30 cellular contexts compared by ENCODE assay signal in genomic region chr1:203250936-203251335, GRCh38. TPM values are rescaled to one million over a fixed set of nuclear protein-coding genes. Genes with fewer than 3 reads are reported as not detected.
"Had no signal": no experiment of that assay in that cellular context is flagged by ENCODE, and none has a peak within 500 bp of the region (broad histone marks: within the 10 kb centered on the region; RNA-seq: fewer than 3 reads in every experiment).

No MANE protein-coding gene starts in this region.

- FAIRE-seq: TTC549 had no signal

- H3K4me1 ChIP-seq: adrenal gland, ascending aorta, esophagus muscularis mucosa, gastroesophageal sphincter, parathyroid adenoma, tibial artery had no signal

- H3K27ac ChIP-seq: adrenal gland, ascending aorta, brain microvascular endothelial cell, esophagus muscularis mucosa, gastroesophageal sphincter, parathyroid adenoma, tibial artery had no signal

- H3K36me3 ChIP-seq: adrenal gland, ascending aorta, brain microvascular endothelial cell, esophagus muscularis mucosa, gastroesophageal sphincter, tibial artery, WERI-Rb-1 had no signal

- H3K27me3 ChIP-seq: ascending aorta had no signal

- H3K4me3 ChIP-seq: adrenal gland, ascending aorta, esophagus muscularis mucosa, gastroesophageal sphincter, tibial artery had no signal

- H2AFZ ChIP-seq: parathyroid adenoma had no signal

- H3K9ac ChIP-seq: parathyroid adenoma had no signal

- H3K27ac Mint-ChIP-seq: activated CD4-positive, alpha-beta T cell treated with anti-CD3 and anti-CD28 coated beads, Interleukin-2, amount 10 ng/mL, durations not matched to agents 7 days and 5 days; activated CD8-positive, alpha-beta T cell treated with anti-CD3 and anti-CD28 coated beads, Interleukin-2, amount 10 ng/mL, durations not matched to agents 7 days and 5 days; activated naive CD4-positive, alpha-beta T cell treated with anti-CD3 and anti-CD28 coated beads, Interleukin-2, amount 50 U/mL, for 24 hours; activated T-helper 1 cell treated with anti-CD3 and anti-CD28 coated beads, Interleukin-12 subunit alpha, Interleukin-12 subunit beta, Interleukin-2, Interleukin-4 antibody, amounts not matched to agents 30 ng/mL and 10 ng/mL and 1 ng/mL, durations not matched to agents 14 hours and 24 hours and 36 hours; memory B cell; stimulated activated naive CD8-positive, alpha-beta T cell treated with anti-CD3 and anti-CD28 coated beads, Interleukin-15, Interleukin-2, amounts not matched to agents 100 ng/mL and 50 ng/mL, for 24 hours had no signal

- H3K4me3 Mint-ChIP-seq: activated CD4-positive, alpha-beta T cell treated with anti-CD3 and anti-CD28 coated beads, Interleukin-2, amount 10 ng/mL, durations not matched to agents 7 days and 5 days; activated CD8-positive, alpha-beta T cell treated with anti-CD3 and anti-CD28 coated beads, Interleukin-2, amount 10 ng/mL, durations not matched to agents 7 days and 5 days; activated naive CD4-positive, alpha-beta T cell treated with anti-CD3 and anti-CD28 coated beads, Interleukin-2, amount 50 U/mL, for 24 hours; activated T-helper 1 cell treated with anti-CD3 and anti-CD28 coated beads, Interleukin-12 subunit alpha, Interleukin-12 subunit beta, Interleukin-2, Interleukin-4 antibody, amounts not matched to agents 30 ng/mL and 10 ng/mL and 1 ng/mL, durations not matched to agents 14 hours and 24 hours and 36 hours; memory B cell; stimulated activated naive CD8-positive, alpha-beta T cell treated with anti-CD3 and anti-CD28 coated beads, Interleukin-15, Interleukin-2, amounts not matched to agents 100 ng/mL and 50 ng/mL, for 24 hours had no signal

- H3K79me2 ChIP-seq: parathyroid adenoma had no signal

- H3K9me3 ChIP-seq: adrenal gland, esophagus muscularis mucosa had no signal

- H3K4me1 Mint-ChIP-seq: activated CD4-positive, alpha-beta T cell treated with anti-CD3 and anti-CD28 coated beads, Interleukin-2, amount 10 ng/mL, durations not matched to agents 7 days and 5 days; activated naive CD4-positive, alpha-beta T cell treated with anti-CD3 and anti-CD28 coated beads, Interleukin-2, amount 50 U/mL, for 24 hours; memory B cell had no signal

- ATAC-seq: activated CD8-positive, alpha-beta T cell treated with anti-CD3 and anti-CD28 coated beads, Interleukin-2, amount 10 ng/mL, durations not matched to agents 7 days and 5 days; gastroesophageal sphincter; left ventricle myocardium superior; right cardiac atrium had no signal

- DNase-seq: activated CD4-positive, alpha-beta T cell treated with anti-CD3 and anti-CD28 coated beads, Interleukin-2, amount 10 ng/mL, durations not matched to agents 7 days and 5 days; activated CD4-positive, CD25-positive, alpha-beta regulatory T cell treated with anti-CD3 and anti-CD28 coated beads, Interleukin-2, amount 50 U/mL, for 72 hours; activated CD8-positive, alpha-beta T cell treated with anti-CD3 and anti-CD28 coated beads, Interleukin-2, amount 10 ng/mL, durations not matched to agents 7 days and 5 days; activated gamma-delta T cell; adrenal gland; brain microvascular endothelial cell; central memory CD4-positive, alpha-beta T cell; dermis blood vessel endothelial cell; effector CD8-positive, alpha-beta T cell; head of caudate nucleus; hypothalamus; left ventricle myocardium superior; nucleus accumbens; right cardiac atrium; stimulated activated CD4-positive, alpha-beta T cell treated with anti-CD3 and anti-CD28 coated beads, Interleukin-12 subunit alpha, Interleukin-12 subunit beta, amount 100 ng/mL, for 4 hours; stimulated activated CD4-positive, alpha-beta T cell treated with anti-CD3 and anti-CD28 coated beads, Interleukin-4, amount 100 ng/mL, for 4 hours; substantia nigra; tibial artery; WERI-Rb-1 had no signal

RNA-seq across cellular contexts. Expression of gene CHIT1, which starts 21.5 kb away (rescaled TPM):
- total RNA-seq: ascending aorta, left ventricle myocardium superior, pulmonary artery endothelial cell had no signal
- polyA plus RNA-seq: neural cell had no signal
